ENCODE assay signal across 19 cellular contexts in the genomic region with DNA sequence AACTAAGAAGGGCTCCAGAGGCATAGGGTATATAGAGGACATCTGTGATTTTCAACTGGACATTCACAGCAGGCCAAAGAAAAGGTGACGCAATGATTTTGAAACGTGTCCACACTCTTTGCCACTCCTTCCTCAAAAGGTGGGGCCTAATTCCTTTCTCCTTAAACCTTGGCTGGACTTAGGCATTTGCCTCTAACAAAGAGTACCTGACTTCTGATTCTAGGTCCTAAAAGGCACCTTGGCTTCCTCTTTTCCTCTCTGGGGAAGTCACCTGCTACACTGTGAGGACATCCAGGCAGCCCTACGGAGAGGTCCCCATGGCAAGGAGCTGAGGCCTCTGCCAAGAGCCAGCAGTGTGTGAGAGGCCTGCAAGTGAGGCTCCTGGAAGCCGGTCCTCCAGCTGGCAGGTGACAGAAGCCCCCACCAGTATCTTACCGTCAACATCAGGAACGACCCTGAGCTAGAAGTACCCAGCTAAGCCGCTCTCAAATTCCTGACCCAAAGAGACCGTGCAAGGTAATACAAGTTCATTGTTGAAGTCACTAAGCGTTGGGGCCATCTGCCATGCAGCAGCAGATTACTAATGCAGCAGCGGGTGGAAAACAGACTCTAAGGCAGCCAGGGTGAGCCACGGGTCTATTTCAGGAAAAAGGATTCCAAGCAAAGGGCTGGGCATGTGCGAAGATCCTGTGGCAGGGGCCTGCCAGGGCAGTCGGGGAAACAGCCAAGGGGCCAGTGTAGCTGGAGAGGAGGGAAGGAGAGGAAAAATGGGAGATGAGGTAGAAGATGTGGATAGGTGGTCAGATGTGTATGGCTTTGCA. TPM values are rescaled to one million over a fixed set of nuclear protein-coding genes. Genes with fewer than 3 reads are reported as not detected.
DNase-seq lines count a peak whose midpoint lies in the region; ATAC-seq and TF ChIP-seq lines count a peak whose summit lies in the region.
"Had no signal": no experiment of that assay in that cellular context is flagged by ENCODE, and none has a peak within 500 bp of the region (broad histone marks: within the 10 kb centered on the region; RNA-seq: fewer than 3 reads in every experiment).

No MANE protein-coding gene starts in this region.

- H3K36me3 ChIP-seq in Caco-2 (ENCODE audit: control insufficient read depth, insufficient read depth, low read length) (peaks cover 2% of the 10 kb centered on the region; the same call in 1 of the 2 replicates), endodermal cell (ENCODE audit: control insufficient read depth, insufficient read depth, low read length) (peaks cover 45% of the 10 kb centered on the region), psoas muscle (ENCODE audit: insufficient read depth in 1 of 2, low read depth in 1 of 2) (peaks cover 3 to 44% of the 10 kb centered on the region in 2 donors)

- H3K9me3 Mint-ChIP-seq in Caco-2 (ENCODE audit: unreplicated experiment) (no peaks in the 10 kb centered on the region), endodermal cell (no peaks in the 10 kb centered on the region), HFFc6 (no peaks in the 10 kb centered on the region)
- H3K9me3 Mint-ChIP-seq in naive thymus-derived CD8-positive, alpha-beta T cell: no peaks in the 10 kb centered on the region
- H3K9me3 Mint-ChIP-seq: activated CD4-positive, alpha-beta memory T cell treated with anti-CD3 and anti-CD28 coated beads, Interleukin-2, amount 10 ng/mL, durations not matched to agents 7 days and 5 days had no signal

- H3K9ac ChIP-seq in endodermal cell (ENCODE audit: extremely low read depth, low read length, poor library complexity, severe bottlenecking): no peak overlapping the region

- peak overlapping the region; percentile 17 for H3K27ac ChIP-seq in endodermal cell (ENCODE audit: low read depth, low read length)
- peak overlapping the region; percentile 90 for H3K27ac ChIP-seq in psoas muscle
- H3K27ac ChIP-seq: ascending aorta, prostate gland, suprapubic skin had no signal

- no peaks in the 10 kb centered on the region for H3K27me3 Mint-ChIP-seq in Caco-2 (ENCODE audit: insufficient read depth, unreplicated experiment)
- peaks cover 4% of the 10 kb centered on the region for H3K27me3 Mint-ChIP-seq in endodermal cell (ENCODE audit: insufficient read depth)
- peaks cover 2% of the 10 kb centered on the region; the same call in 1 of the 2 replicates for H3K27me3 Mint-ChIP-seq in HFFc6 (ENCODE audit: insufficient read depth)
- no peaks in the 10 kb centered on the region for H3K27me3 Mint-ChIP-seq in naive thymus-derived CD8-positive, alpha-beta T cell
- H3K27me3 Mint-ChIP-seq: B cell had no signal

- peak; percentile 82 to 87 (median 85) for ATAC-seq in psoas muscle
- ATAC-seq in naive thymus-derived CD8-positive, alpha-beta T cell: no peak
- ATAC-seq: Panc1 had no signal

- H3K27me3 ChIP-seq in Caco-2 (replicated peaks; ENCODE audit: control insufficient read depth, insufficient read depth, low read length) (no peaks in the 10 kb centered on the region), endodermal cell (ENCODE audit: control insufficient read depth, insufficient read depth, low read length, poor library complexity, severe bottlenecking) (no peaks in the 10 kb centered on the region), psoas muscle (ENCODE audit: insufficient read depth in 3 of 3, low read length in 2 of 3) (no peaks in the 10 kb centered on the region)
- H3K27me3 ChIP-seq: ascending aorta, suprapubic skin had no signal

- H3K4me1 ChIP-seq in Caco-2: no peaks in the 10 kb centered on the region
- no peaks in the 10 kb centered on the region for H3K4me1 ChIP-seq in endodermal cell (ENCODE audit: control insufficient read depth, insufficient read depth, low read length)
- H3K4me1 ChIP-seq in psoas muscle: peaks cover 31% of the 10 kb centered on the region

- H3K9me3 ChIP-seq in Caco-2 (no peaks in the 10 kb centered on the region), endodermal cell (ENCODE audit: control insufficient read depth, low read length) (no peaks in the 10 kb centered on the region), psoas muscle (no peaks in the 10 kb centered on the region)
- H3K9me3 ChIP-seq: ascending aorta, prostate gland, suprapubic skin had no signal

- no peak overlapping the region for H3K4me3 ChIP-seq in Caco-2 (ENCODE audit: low read depth, low read length)
- no peak overlapping the region for H3K4me3 ChIP-seq in endodermal cell (ENCODE audit: low read length)
- no peak overlapping the region for H3K4me3 ChIP-seq in psoas muscle
- H3K4me3 ChIP-seq: ascending aorta, prostate gland, suprapubic skin had no signal

- CTCF ChIA-PET in Caco-2 (lab: Charles Lee): interaction anchor here (1.1 kb wide), 1 partner anchor 16 kb away, joined by 5 read pairs; no protein-coding TSS in a partner anchor

- intact Hi-C loops in Caco-2 (cut with micrococcal nuclease; ENCODE audit: unreplicated experiment): no loop called here
- intact Hi-C loops in psoas muscle (cut with DNase I): no loop called here

- H3K27ac Mint-ChIP-seq in Caco-2 (ENCODE audit: unreplicated experiment): peak overlapping the region; percentile 25
- H3K27ac Mint-ChIP-seq in endodermal cell: no peak overlapping the region
- no peak overlapping the region for H3K27ac Mint-ChIP-seq in HFFc6
- H3K27ac Mint-ChIP-seq in naive thymus-derived CD8-positive, alpha-beta T cell: peak overlapping the region in 2 of 10 donors; percentile 24 to 51
- H3K27ac Mint-ChIP-seq: activated CD4-positive, alpha-beta memory T cell treated with anti-CD3 and anti-CD28 coated beads, Interleukin-2, amount 10 ng/mL, durations not matched to agents 7 days and 5 days; B cell had no signal

- no peak for TF ChIP-seq CTCF in Caco-2 (IDR thresholded peaks at IDR 0.05; ENCODE audit: insufficient read depth in 1 of 2, low read depth in 1 of 2, low read length in 1 of 2, severe bottlenecking in 1 of 2, unreplicated experiment in 1 of 2)
- TF ChIP-seq CTCF in endodermal cell (conservative IDR thresholded peaks at IDR 0.05): no peak
- no peak for TF ChIP-seq CTCF in psoas muscle (IDR thresholded peaks at IDR 0.05)
- no peak for TF ChIP-seq CTCF in HFFc6 (IDR thresholded peaks at IDR 0.05)

- no peaks in the 10 kb centered on the region for H3K4me1 Mint-ChIP-seq in Caco-2 (ENCODE audit: low read depth, unreplicated experiment)
- no peaks in the 10 kb centered on the region for H3K4me1 Mint-ChIP-seq in endodermal cell
- H3K4me1 Mint-ChIP-seq in HFFc6 (ENCODE audit: low read depth): no peaks in the 10 kb centered on the region
- peaks cover 0 to 2% (median 0%) of the 10 kb centered on the region in 4 donors for H3K4me1 Mint-ChIP-seq in naive thymus-derived CD8-positive, alpha-beta T cell
- H3K4me1 Mint-ChIP-seq: activated CD4-positive, alpha-beta memory T cell treated with anti-CD3 and anti-CD28 coated beads, Interleukin-2, amount 10 ng/mL, durations not matched to agents 7 days and 5 days; B cell had no signal

- H3K36me3 Mint-ChIP-seq in Caco-2 (ENCODE audit: insufficient read depth, unreplicated experiment) (no peaks in the 10 kb centered on the region), endodermal cell (ENCODE audit: low read depth) (peaks cover 47% of the 10 kb centered on the region), HFFc6 (ENCODE audit: low read depth) (peaks cover 14% of the 10 kb centered on the region)
- peaks cover 0 to 50% (median 6%) of the 10 kb centered on the region in 3 donors for H3K36me3 Mint-ChIP-seq in naive thymus-derived CD8-positive, alpha-beta T cell

- 93 to 94% methylated on average over 12 to 13 of the region's 13 CpGs for WGBS in endodermal cell (ENCODE audit: insufficient coverage in 1 of 2, insufficient read length in 1 of 2), 2 experiments
- WGBS in psoas muscle, 3 donors: 28 to 47% (median 32%) methylated on average over 13 of the region's 13 CpGs

- BruUV-seq in Caco-2 (replicated peaks; lab: Mats Ljungman, UMichigan): no TSS peak

- POLR2A ChIA-PET in Caco-2 (lab: Charles Lee): no interaction called here
- POLR2A ChIA-PET in naive thymus-derived CD8-positive, alpha-beta T cell (lab: Charles Lee): no interaction called here

- H3K4me3 Mint-ChIP-seq in Caco-2 (ENCODE audit: unreplicated experiment) (no peak overlapping the region), endodermal cell (no peak overlapping the region), HFFc6 (no peak overlapping the region)
- no peak overlapping the region for H3K4me3 Mint-ChIP-seq in naive thymus-derived CD8-positive, alpha-beta T cell
- H3K4me3 Mint-ChIP-seq: activated CD4-positive, alpha-beta memory T cell treated with anti-CD3 and anti-CD28 coated beads, Interleukin-2, amount 10 ng/mL, durations not matched to agents 7 days and 5 days; B cell had no signal

- DNase-seq in Caco-2: no peak
- peak; percentile 83 for DNase-seq in NCI-H1694 (lab: John Stamatoyannopoulos, UW)
- no peak for DNase-seq in endodermal cell
- peak; percentile 54 to 82 for DNase-seq in psoas muscle
- no peak for DNase-seq in HFFc6
- DNase-seq in NCI-H748 treated with DMSO at 0.1 percent for 48 hours (lab: John Stamatoyannopoulos, UW): no peak
- DNase-seq in epidermal melanocyte (ENCODE audit: insufficient read length, low spot score): no peak
- DNase-seq in naive thymus-derived CD8-positive, alpha-beta T cell: no peak
- DNase-seq: activated CD4-positive, alpha-beta memory T cell treated with anti-CD3 and anti-CD28 coated beads, Interleukin-2, amount 10 ng/mL, durations not matched to agents 7 days and 5 days; cortex of kidney; DMS79 treated with DMSO at 0.1 percent for 48 hours; erythroblast; Karpas-422; NCI-H1436 treated with DMSO at 0.1 percent for 48 hours had no signal

RNA-seq across cellular contexts. Expression of a gene that starts 7.4 kb away (rescaled TPM):
- total RNA-seq in Caco-2 (2022) (21.2 and 22.1 TPM in 2 replicates), endodermal cell (10 to 100 TPM; 17.8 to 26.3 TPM), psoas muscle (10 to 100 TPM in 2 of 4 donors, 1 to 10 TPM in 2; 4.1 to 13.1 (median 10.9) TPM)
- polyA plus RNA-seq in endodermal cell (2013, experiment 1 of 2): 302 TPM
- 279 TPM for polyA plus RNA-seq in endodermal cell (2013, experiment 2 of 2)
- 10 to 100 TPM; 35.7 to 54.5 (median 40.6) TPM for polyA plus RNA-seq in psoas muscle
- total RNA-seq in HFFc6 (2021; fragmentation: NEBNext Ultra II Directional; extraction: Animal tissue kit (Norgen Biotek cat#: 25700)): 1 to 10 TPM in 2 of 6 experiments, under 1 TPM in 4; 0.47 to 1.0 (median 0.82) TPM
- total RNA-seq in naive thymus-derived CD8-positive, alpha-beta T cell: 1 to 10 TPM; 1.7 to 2.0 TPM
- polyA plus RNA-seq in naive thymus-derived CD8-positive, alpha-beta T cell: 1 to 10 TPM in 1 of 3 donors, under 1 TPM in 1, not detected in 1; 0.33 to 2.0 TPM

RNA-seq across cellular contexts. Expression of a gene that starts 41.2 kb away (rescaled TPM):
- total RNA-seq in Caco-2 (2022): 12.2 and 12.5 TPM in 2 replicates
- 10 to 100 TPM in 1 of 2 donors, 1 to 10 TPM in 1; 9.7 to 13.5 TPM for total RNA-seq in endodermal cell
- 5.6 TPM for polyA plus RNA-seq in endodermal cell (2013, experiment 1 of 2)
- polyA plus RNA-seq in endodermal cell (2013, experiment 2 of 2): 4.9 TPM
- total RNA-seq in psoas muscle: 10 to 100 TPM in 3 of 4 donors, 1 to 10 TPM in 1; 7.8 to 20.7 (median 13.1) TPM
- 1 to 10 TPM; 1.9 to 2.5 (median 2.4) TPM for polyA plus RNA-seq in psoas muscle
- 1 to 10 TPM; 4.3 to 5.7 (median 4.5) TPM for total RNA-seq in HFFc6 (2021; fragmentation: NEBNext Ultra II Directional; extraction: Animal tissue kit (Norgen Biotek cat#: 25700))
- total RNA-seq in naive thymus-derived CD8-positive, alpha-beta T cell: 10 to 100 TPM; 10.3 to 11.1 TPM
- polyA plus RNA-seq in naive thymus-derived CD8-positive, alpha-beta T cell: 1 to 10 TPM; 4.0 to 6.5 (median 4.7) TPM

RNA-seq across cellular contexts. Expression of a gene that starts 43.7 kb away (rescaled TPM):
- total RNA-seq in Caco-2 (2022) (31.6 and 32.2 TPM in 2 replicates), endodermal cell (10 to 100 TPM; 40.9 to 46.4 TPM), psoas muscle (10 to 100 TPM; 31.8 to 43.8 (median 39.3) TPM)
- 42.6 TPM for polyA plus RNA-seq in endodermal cell (2013, experiment 1 of 2)
- 38.0 TPM for polyA plus RNA-seq in endodermal cell (2013, experiment 2 of 2)
- 10 to 100 TPM; 55.2 to 66.6 (median 58.4) TPM for polyA plus RNA-seq in psoas muscle
- 10 to 100 TPM; 27.3 to 34.3 (median 28.6) TPM for total RNA-seq in HFFc6 (2021; fragmentation: NEBNext Ultra II Directional; extraction: Animal tissue kit (Norgen Biotek cat#: 25700))
- total RNA-seq in naive thymus-derived CD8-positive, alpha-beta T cell: 100 to 1,000 TPM in 1 of 2 experiments, 10 to 100 TPM in 1; 83.5 to 100 TPM
- 10 to 100 TPM; 39.1 to 42.1 (median 40.6) TPM for polyA plus RNA-seq in naive thymus-derived CD8-positive, alpha-beta T cell

Comparison
In these comparisons a context has a peak if more than half of its experiments do, and no peak if none do; other contexts are left out.
1. DNase-seq: peak in NCI-H1694 (single experiment) and psoas muscle (2 of 2); none in Caco-2 (0 of 2), endodermal cell (single experiment), HFFc6 (single experiment), NCI-H748 treated with DMSO at 0.1 percent for 48 hours (single experiment), epidermal melanocyte (single experiment) and naive thymus-derived CD8-positive, alpha-beta T cell (0 of 10).
2. ATAC-seq: peak in psoas muscle (4 of 4); none in naive thymus-derived CD8-positive, alpha-beta T cell (0 of 2).